In genomic region chr19:55112781-55113569, GRCh38 we compare ENCODE assay signal across 9 cellular contexts. TPM values are rescaled to one million over a fixed set of nuclear protein-coding genes. Genes with fewer than 3 reads are reported as not detected.
DNase-seq lines count a peak whose midpoint lies in the region; TF ChIP-seq lines count a peak whose summit lies in the region.
"Had no signal": no experiment of that assay in that cellular context is flagged by ENCODE, and none has a peak within 500 bp of the region (broad histone marks: within the 10 kb centered on the region; RNA-seq: fewer than 3 reads in every experiment).

No MANE protein-coding gene starts in this region.

- peaks cover 37% of the 10 kb centered on the region for H3K79me1 ChIP-seq in neuronal stem cell (ENCODE audit: low read depth, low read length)

- peak overlapping the region; percentile 44 for H3K18ac ChIP-seq in neuronal stem cell (ENCODE audit: low read length)

- H3K9ac ChIP-seq in Karpas-422 (ENCODE audit: low read length) (peak overlapping the region; percentile 86), neuronal stem cell (ENCODE audit: low read depth, low read length, poor library complexity) (no peak overlapping the region)

- H2BK12ac ChIP-seq in neuronal stem cell (ENCODE audit: low read length), result peak overlapping the region; percentile 43

- H2AFZ ChIP-seq in Karpas-422 (ENCODE audit: low read length) (no peak overlapping the region), neuronal stem cell (ENCODE audit: low read length) (no peak overlapping the region)

- peak overlapping the region; percentile 92 for H2BK5ac ChIP-seq in neuronal stem cell (ENCODE audit: low read length)

- no peak overlapping the region for H3K4me3 ChIP-seq in AG04450 (ENCODE audit: low read depth, low read length)
- H3K4me3 ChIP-seq in Karpas-422 (ENCODE audit: low read length), result peak overlapping the region; percentile 93
- H3K4me3 ChIP-seq in esophagus muscularis mucosa, result peak overlapping the region; percentile 26 to 98 (median 90)
- H3K4me3 ChIP-seq in neuronal stem cell (ENCODE audit: low read length in 2 of 2), result peak overlapping the region in 1 of 2 donors; percentile 36
- no peak overlapping the region for H3K4me3 ChIP-seq in lower leg skin (ENCODE audit: low read depth, poor library complexity, severe bottlenecking)

- no peaks in the 10 kb centered on the region for H3K9me2 ChIP-seq in Karpas-422 (replicated peaks; ENCODE audit: insufficient read depth, low read length)

- H3K36me3 ChIP-seq in Karpas-422 (ENCODE audit: insufficient read depth, low read length), result peaks cover 32% of the 10 kb centered on the region
- H3K36me3 ChIP-seq in esophagus muscularis mucosa, result peaks cover 9 to 35% (median 31%) of the 10 kb centered on the region in 4 donors
- peaks cover 7 to 44% of the 10 kb centered on the region in 2 donors for H3K36me3 ChIP-seq in neuronal stem cell (replicated peaks in 1 of 2; ENCODE audit: control insufficient read depth in 2 of 2, insufficient read depth in 2 of 2, low read length in 2 of 2)

- peaks cover 93% of the 10 kb centered on the region for H3K79me2 ChIP-seq in Karpas-422 (ENCODE audit: low read length)

- peak overlapping the region; percentile 53 for H2AK5ac ChIP-seq in neuronal stem cell (ENCODE audit: low read depth, low read length)

- no peaks in the 10 kb centered on the region; the same call in 1 of the 2 replicates for H3K9me3 ChIP-seq in AG04450 (ENCODE audit: control insufficient read depth, insufficient read depth, low read length)
- H3K9me3 ChIP-seq in Karpas-422 (ENCODE audit: low read length), result no peaks in the 10 kb centered on the region
- H3K9me3 ChIP-seq in esophagus muscularis mucosa, result no peaks in the 10 kb centered on the region
- no peaks in the 10 kb centered on the region for H3K9me3 ChIP-seq in neuronal stem cell (replicated peaks in 1 of 2; ENCODE audit: control insufficient read depth in 2 of 2, insufficient read depth in 1 of 2, low read depth in 1 of 2, low read length in 2 of 2)

- TF ChIP-seq EP300 in esophagus muscularis mucosa (IDR thresholded peaks at IDR 0.05), result no peak

- DNase-seq in AG04450 (ENCODE audit: low read depth, low spot score) (no peak), Karpas-422 (peak; percentile 81), esophagus muscularis mucosa (ENCODE audit: extremely low spot score) (no peak), neuronal stem cell (ENCODE audit: low spot score) (no peak), GOT3 (lab: John Stamatoyannopoulos, UW) (no peak), lower leg skin (ENCODE audit: low spot score in 2 of 2) (no peak), C1 segment of cervical spinal cord (lab: John Stamatoyannopoulos, UW) (no peak), KG1 (lab: John Stamatoyannopoulos, UW) (no peak)

- H3K4ac ChIP-seq in neuronal stem cell (ENCODE audit: low read length), result no peak overlapping the region

- TF ChIP-seq POLR2A in esophagus muscularis mucosa (IDR thresholded peaks at IDR 0.05; ENCODE audit: low read depth) (no peak), lower leg skin (IDR thresholded peaks at IDR 0.05) (no peak)

- CTCF ChIA-PET in AG04450 (lab: Charles Lee), result interaction anchor here (0.5 to 1.1 kb wide), 2 partner anchors 25 to 1153 kb away, joined by 3 to 5 read pairs; no protein-coding TSS in a partner anchor

- H3K27me3 ChIP-seq in AG04450 (ENCODE audit: control insufficient read depth, insufficient read depth, low read length) (no peaks in the 10 kb centered on the region), Karpas-422 (ENCODE audit: low read length) (no peaks in the 10 kb centered on the region), esophagus muscularis mucosa (no peaks in the 10 kb centered on the region), neuronal stem cell (ENCODE audit: control insufficient read depth in 3 of 3, insufficient read depth in 3 of 3, low read depth in 1 of 3, low read length in 3 of 3) (no peaks in the 10 kb centered on the region)

- H3K27ac ChIP-seq in AG04450 (ENCODE audit: low read depth, low read length), result peak overlapping the region; percentile 69
- H3K27ac ChIP-seq in Karpas-422 (ENCODE audit: low read length), result peak overlapping the region; percentile 87
- H3K27ac ChIP-seq in esophagus muscularis mucosa (replicated peaks in 1 of 4), result peak overlapping the region; percentile 96 to 99 (median 97)
- peak overlapping the region; percentile 15 for H3K27ac ChIP-seq in neuronal stem cell (replicated peaks; ENCODE audit: low read length)
- H3K27ac ChIP-seq: VCaP had no signal

- peaks cover 65% of the 10 kb centered on the region for H4K20me1 ChIP-seq in Karpas-422 (ENCODE audit: insufficient read depth, low read depth, low read length)

- no peak overlapping the region for H4K91ac ChIP-seq in neuronal stem cell (ENCODE audit: low read depth, low read length, poor library complexity)

- WGBS in esophagus muscularis mucosa, result 21% methylated on average over 17 of the region's 23 CpGs
- no CpG with 5 or more reads among the region's 23 CpGs for WGBS in neuronal stem cell (ENCODE audit: extremely low coverage in 2 of 2, insufficient read length in 2 of 2, insufficient replicate concordance in 1 of 2), 2 donors
- WGBS in lower leg skin, 2 donors, result 59 to 63% methylated on average over 17 to 23 of the region's 23 CpGs

- H3K4me1 ChIP-seq in Karpas-422 (ENCODE audit: low read length) (peaks cover 37% of the 10 kb centered on the region), esophagus muscularis mucosa (peaks cover 50 to 79% (median 74%) of the 10 kb centered on the region in 4 donors), neuronal stem cell (ENCODE audit: control insufficient read depth in 2 of 2, insufficient read depth in 1 of 2, low read depth in 1 of 2, low read length in 2 of 2) (peaks cover 32 to 37% of the 10 kb centered on the region in 2 donors)

- H3K4me2 ChIP-seq in Karpas-422 (ENCODE audit: low read depth, low read length, poor library complexity, severe bottlenecking), result peak overlapping the region; percentile 88
- no peak overlapping the region for H3K4me2 ChIP-seq in neuronal stem cell (ENCODE audit: insufficient read depth, low read length, poor library complexity, severe bottlenecking)

- no peak overlapping the region for H4K8ac ChIP-seq in neuronal stem cell (ENCODE audit: low read depth, low read length)

- peak overlapping the region; percentile 89 for H3K23ac ChIP-seq in neuronal stem cell (ENCODE audit: low read depth, low read length, poor library complexity)

- H2BK120ac ChIP-seq in neuronal stem cell (ENCODE audit: low read depth, low read length), result peak overlapping the region; percentile 44

- peak overlapping the region; percentile 87 for H2BK15ac ChIP-seq in neuronal stem cell (ENCODE audit: low read length)

- TF ChIP-seq CTCF in AG04450 (IDR thresholded peaks at IDR 0.05; ENCODE audit: low read depth, low read length), result no peak
- peak in 1 of 3 experiments; percentile 20 for TF ChIP-seq CTCF in esophagus muscularis mucosa (IDR thresholded peaks at IDR 0.05)
- no peak for TF ChIP-seq CTCF in lower leg skin (IDR thresholded peaks at IDR 0.05)

- intact Hi-C loops in esophagus muscularis mucosa (cut with DNase I) (loop anchor here (10.0 kb wide), 1 partner anchor 542 kb away; the partner anchor contains the start of gene U2AF2), lower leg skin (cut with DNase I; ENCODE audit: low total_unique reads) (no loop called here)

- H3K14ac ChIP-seq in neuronal stem cell (ENCODE audit: low read length), result no peak overlapping the region

- POLR2A ChIA-PET in AG04450 (lab: Yijun Ruan, JAX), result no interaction called here

RNA-seq across cellular contexts. Expression of gene PPP1R12C, which starts 4.5 kb away (rescaled TPM):
- 24.2 and 30.0 TPM in 2 replicates for polyA plus RNA-seq in AG04450 (2011; rRNA removed)
- polyA minus RNA-seq in AG04450 (2011; rRNA and poly(A)+ RNA removed), result 20.9 and 28.2 TPM in 2 replicates
- 81.8 and 267 TPM in 2 replicates for total RNA-seq in Karpas-422 (2014; rRNA removed; shearing (Covaris generic); ENCODE audit: low replicate concordance)
- 100 to 1,000 TPM; 257 to 451 (median 351) TPM for total RNA-seq in esophagus muscularis mucosa
- polyA plus RNA-seq in neuronal stem cell (2013, experiment 1 of 2), result 45.4 TPM
- polyA plus RNA-seq in neuronal stem cell (2013, experiment 2 of 2), result 45.1 TPM
- total RNA-seq in lower leg skin, result 100 to 1,000 TPM in 1 of 4 donors, 10 to 100 TPM in 3; 55.5 to 103 (median 79.4) TPM

RNA-seq across cellular contexts. Expression of gene TNNT1, which starts 36.0 kb away (rescaled TPM):
- 2.8 and 3.3 TPM in 2 replicates for polyA plus RNA-seq in AG04450 (2011; rRNA removed)
- polyA minus RNA-seq in AG04450 (2011; rRNA and poly(A)+ RNA removed), result 0.87 and 0.92 TPM in 2 replicates
- total RNA-seq in Karpas-422 (2014; rRNA removed; shearing (Covaris generic); ENCODE audit: low replicate concordance), result 10.4 and 39.0 TPM in 2 replicates
- total RNA-seq in esophagus muscularis mucosa, result 1 to 10 TPM in 1 of 4 donors, not detected in 3; 2.0 TPM
- polyA plus RNA-seq in neuronal stem cell (2013, experiment 1 of 2), result 81.1 TPM
- 76.8 TPM for polyA plus RNA-seq in neuronal stem cell (2013, experiment 2 of 2)
- 10 to 100 TPM; 24.0 to 56.1 (median 42.6) TPM for total RNA-seq in lower leg skin

RNA-seq across cellular contexts. Expression of gene EPS8L1, which starts 37.3 kb away (rescaled TPM):
- 1.5 and 2.3 TPM in 2 replicates for polyA plus RNA-seq in AG04450 (2011; rRNA removed)
- polyA minus RNA-seq in AG04450 (2011; rRNA and poly(A)+ RNA removed), result 1.2 and 2.0 TPM in 2 replicates
- not detected in 2 replicates for total RNA-seq in Karpas-422 (2014; rRNA removed; shearing (Covaris generic); ENCODE audit: low replicate concordance)
- total RNA-seq in esophagus muscularis mucosa, result 1 to 10 TPM; 1.0 to 8.7 (median 1.2) TPM
- 19.6 TPM for polyA plus RNA-seq in neuronal stem cell (2013, experiment 1 of 2)
- 18.4 TPM for polyA plus RNA-seq in neuronal stem cell (2013, experiment 2 of 2)
- 100 to 1,000 TPM; 394 to 678 (median 540) TPM for total RNA-seq in lower leg skin

RNA-seq across cellular contexts. Expression of gene TNNI3, which starts 44.6 kb away (rescaled TPM):
- 0.20 and 0.21 TPM in 2 replicates for polyA plus RNA-seq in AG04450 (2011; rRNA removed)
- 0.61 TPM in 1 of 2 replicates, not detected in the other for polyA minus RNA-seq in AG04450 (2011; rRNA and poly(A)+ RNA removed)
- total RNA-seq in Karpas-422 (2014; rRNA removed; shearing (Covaris generic); ENCODE audit: low replicate concordance), result 0.93 and 1.2 TPM in 2 replicates
- total RNA-seq in esophagus muscularis mucosa, result not detected
- 38.0 TPM for polyA plus RNA-seq in neuronal stem cell (2013, experiment 1 of 2)
- polyA plus RNA-seq in neuronal stem cell (2013, experiment 2 of 2), result 36.6 TPM
- total RNA-seq in lower leg skin, result 1 to 10 TPM in 2 of 4 donors, not detected in 2; 1.4 to 2.8 TPM

RNA-seq across cellular contexts. Expression of gene RDH13, which starts 50.0 kb away (rescaled TPM):
- 3.1 and 4.5 TPM in 2 replicates for polyA plus RNA-seq in AG04450 (2011; rRNA removed)
- 4.0 and 7.5 TPM in 2 replicates for polyA minus RNA-seq in AG04450 (2011; rRNA and poly(A)+ RNA removed)
- 16.4 and 23.8 TPM in 2 replicates for total RNA-seq in Karpas-422 (2014; rRNA removed; shearing (Covaris generic); ENCODE audit: low replicate concordance)
- total RNA-seq in esophagus muscularis mucosa (10 to 100 TPM; 11.1 to 16.4 (median 12.3) TPM), lower leg skin (100 to 1,000 TPM in 3 of 4 donors, 10 to 100 TPM in 1; 93.2 to 146 (median 134) TPM)
- polyA plus RNA-seq in neuronal stem cell (2013, experiment 1 of 2), result 7.9 TPM
- polyA plus RNA-seq in neuronal stem cell (2013, experiment 2 of 2), result 7.9 TPM

Comparison
In these comparisons a context has a peak if more than half of its experiments do, and no peak if none do; other contexts are left out.
1. H3K27ac ChIP-seq: peak in every context shown above with its lines; median percentile 97 in esophagus muscularis mucosa; 87 in Karpas-422; 69 in AG04450; 15 in neuronal stem cell.
2. H3K4me3 ChIP-seq: peak in Karpas-422 (single experiment) and esophagus muscularis mucosa (4 of 4); none in AG04450 (single experiment) and lower leg skin (single experiment).
3. RNA of gene EPS8L1, which starts 37.3 kb away (total RNA-seq): 394 to 678 TPM in lower leg skin; 1.0 to 8.7 TPM in esophagus muscularis mucosa and not detected in Karpas-422; every median in the first group is over 10 times any median in the second.